ENCODE assay signal across 8 cellular contexts in genomic region chr2:149166958-149167810, GRCh38.
DNase-seq lines count a peak whose midpoint lies in the region; ATAC-seq and TF ChIP-seq lines count a peak whose summit lies in the region.

No MANE protein-coding gene starts in this region.

- peak; percentile 86 for ATAC-seq in activated naive CD8-positive, alpha-beta T cell treated with anti-CD3 and anti-CD28 coated beads, Interleukin-2, amount 50 U/mL, for 24 hours
- ATAC-seq in HG03439 (IDR thresholded peaks at IDR 0.05; ENCODE audit: unreplicated experiment): no peak

- H3K4me3 ChIP-seq in MM.1S (ENCODE audit: low read length) (no peak overlapping the region), suprapubic skin (no peak overlapping the region)

- no peaks in the 10 kb centered on the region for H3K79me2 ChIP-seq in MM.1S (ENCODE audit: low read length)

- H3K4me1 ChIP-seq in MM.1S (ENCODE audit: low read length) (peaks cover 20% of the 10 kb centered on the region), suprapubic skin (peaks cover 31% of the 10 kb centered on the region)

- H3K4me1 Mint-ChIP-seq in activated naive CD8-positive, alpha-beta T cell treated with anti-CD3 and anti-CD28 coated beads, Interleukin-2, amount 50 U/mL, for 24 hours: peaks cover 38% of the 10 kb centered on the region

- DNase-seq in activated naive CD4-positive, alpha-beta T cell treated with Interleukin-2 at 50 U/mL for 16 hours: peak; percentile 36
- DNase-seq in activated naive CD4-positive, alpha-beta T cell (lab: John Stamatoyannopoulos, UW): no peak
- DNase-seq in MM.1S (peak; percentile 84), suprapubic skin (ENCODE audit: low spot score in 2 of 2) (no peak), DMS153 (lab: John Stamatoyannopoulos, UW) (no peak), SK-N-DZ (ENCODE audit: low spot score) (no peak)
- DNase-seq in activated naive CD8-positive, alpha-beta T cell treated with anti-CD3 and anti-CD28 coated beads, Interleukin-2, amount 50 U/mL, for 24 hours: peak; percentile 66

- H3K27me3 ChIP-seq in MM.1S (replicated peaks; ENCODE audit: insufficient read depth, low read length): no peaks in the 10 kb centered on the region
- H3K27me3 ChIP-seq in suprapubic skin: no peaks in the 10 kb centered on the region

- WGBS in suprapubic skin: 31% methylated on average over 5 of the region's 5 CpGs

- H4K20me1 ChIP-seq in MM.1S (ENCODE audit: insufficient read depth, low read length): no peaks in the 10 kb centered on the region

- TF ChIP-seq CTCF in MM.1S (IDR thresholded peaks at IDR 0.05; ENCODE audit: low read length) (no peak), suprapubic skin (IDR thresholded peaks at IDR 0.05) (no peak)

- no peaks in the 10 kb centered on the region; the same call in 1 of the 2 replicates for H3F3A ChIP-seq in MM.1S (ENCODE audit: insufficient read depth, low read length)

- H3K9me3 Mint-ChIP-seq in activated naive CD8-positive, alpha-beta T cell treated with anti-CD3 and anti-CD28 coated beads, Interleukin-2, amount 50 U/mL, for 24 hours: peaks cover 21% of the 10 kb centered on the region

- peaks cover 45% of the 10 kb centered on the region for H3K27me3 Mint-ChIP-seq in activated naive CD8-positive, alpha-beta T cell treated with anti-CD3 and anti-CD28 coated beads, Interleukin-2, amount 50 U/mL, for 24 hours

- no peaks in the 10 kb centered on the region for H3K9me2 ChIP-seq in MM.1S (replicated peaks; ENCODE audit: insufficient read depth, low read length)

- peak overlapping the region; percentile 5; the same call in 1 of the 2 replicates for H3K27ac ChIP-seq in MM.1S (ENCODE audit: low read length)
- H3K27ac ChIP-seq in suprapubic skin: peak overlapping the region; percentile 72

- H3K4me2 ChIP-seq in MM.1S (ENCODE audit: low read depth, low read length): peak overlapping the region; percentile 14; the same call in 1 of the 2 replicates

- no peaks in the 10 kb centered on the region for H3K9me3 ChIP-seq in MM.1S (replicated peaks; ENCODE audit: insufficient read depth, low read length)
- H3K9me3 ChIP-seq in suprapubic skin: no peaks in the 10 kb centered on the region

- no peaks in the 10 kb centered on the region for H3K36me3 Mint-ChIP-seq in activated naive CD8-positive, alpha-beta T cell treated with anti-CD3 and anti-CD28 coated beads, Interleukin-2, amount 50 U/mL, for 24 hours (ENCODE audit: low read depth)

- H3K27ac Mint-ChIP-seq in activated naive CD8-positive, alpha-beta T cell treated with anti-CD3 and anti-CD28 coated beads, Interleukin-2, amount 50 U/mL, for 24 hours: peak overlapping the region; percentile 79

- no peak overlapping the region for H2AFZ ChIP-seq in MM.1S (ENCODE audit: low read length)

- TF ChIP-seq EP300 in suprapubic skin (IDR thresholded peaks at IDR 0.05): no peak

- TF ChIP-seq POLR2A in suprapubic skin (IDR thresholded peaks at IDR 0.05): no peak

- no peaks in the 10 kb centered on the region for H3K36me3 ChIP-seq in MM.1S (replicated peaks; ENCODE audit: insufficient read depth, low read length)
- H3K36me3 ChIP-seq in suprapubic skin: no peaks in the 10 kb centered on the region

- no peak overlapping the region for H3K9ac ChIP-seq in MM.1S (ENCODE audit: low read length)

- H3K4me3 Mint-ChIP-seq in activated naive CD8-positive, alpha-beta T cell treated with anti-CD3 and anti-CD28 coated beads, Interleukin-2, amount 50 U/mL, for 24 hours: peak overlapping the region; percentile 37

Comparison
In these comparisons a context has a peak if more than half of its experiments do, and no peak if none do; other contexts are left out.
1. DNase-seq: peak in activated naive CD4-positive, alpha-beta T cell treated with Interleukin-2 at 50 U/mL for 16 hours (single experiment), MM.1S (single experiment) and activated naive CD8-positive, alpha-beta T cell treated with anti-CD3 and anti-CD28 coated beads, Interleukin-2, amount 50 U/mL, for 24 hours (single experiment); none in activated naive CD4-positive, alpha-beta T cell (0 of 4), suprapubic skin (0 of 2), DMS153 (single experiment) and SK-N-DZ (single experiment).